In the genomic region with DNA sequence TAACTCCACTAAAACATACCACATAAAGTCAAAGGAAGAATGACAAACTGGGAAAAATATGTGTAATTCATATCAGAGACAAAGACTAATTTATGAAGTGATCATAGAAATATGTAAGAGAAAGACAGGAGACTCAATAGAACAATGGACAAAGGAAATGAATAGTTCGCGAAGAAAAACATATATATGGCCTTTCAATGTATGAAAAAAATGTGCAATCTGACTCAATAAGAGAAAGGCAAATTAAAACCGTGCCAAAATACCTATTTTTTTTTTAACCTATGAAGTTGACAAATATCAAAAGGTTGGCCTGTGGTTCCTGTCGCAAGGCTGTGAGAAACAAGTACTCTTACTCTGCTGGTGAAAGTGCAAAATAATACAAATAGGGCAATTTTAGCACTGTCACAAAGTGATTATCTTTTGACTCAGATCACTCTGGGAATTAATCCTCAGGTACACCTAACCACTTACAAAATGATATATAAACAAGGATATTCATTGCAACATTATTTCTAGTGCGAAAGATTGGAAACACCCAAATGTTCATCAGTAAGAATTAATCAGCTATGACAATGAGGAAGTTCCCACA, we compare ENCODE assay signal across 25 cellular contexts. TPM values are rescaled to one million over a fixed set of nuclear protein-coding genes. Genes with fewer than 3 reads are reported as not detected.
DNase-seq lines count a peak whose midpoint lies in the region; TF ChIP-seq lines count a peak whose summit lies in the region.
"Had no signal": no experiment of that assay in that cellular context is flagged by ENCODE, and none has a peak within 500 bp of the region (broad histone marks: within the 10 kb centered on the region; RNA-seq: fewer than 3 reads in every experiment).

No MANE protein-coding gene starts in this region.

- TF ChIP-seq CTCF in brain microvascular endothelial cell (IDR thresholded peaks at IDR 0.05; ENCODE audit: low read depth, low read length, missing control alignments), result no peak

- H3K27ac ChIP-seq in brain microvascular endothelial cell, result peak overlapping the region; percentile 65
- H3K27ac ChIP-seq in effector memory CD4-positive, alpha-beta T cell (ENCODE audit: insufficient read depth, low read length, poor library complexity, severe bottlenecking), result no peak overlapping the region
- H3K27ac ChIP-seq: body of pancreas, gastrocnemius medialis, SJSA1, testis had no signal

- H3K9me3 ChIP-seq in effector memory CD4-positive, alpha-beta T cell (ENCODE audit: control insufficient read depth, low read length), result no peaks in the 10 kb centered on the region
- H3K9me3 ChIP-seq: body of pancreas, gastrocnemius medialis, SJSA1, testis had no signal

- CTCF ChIA-PET in HEK293T (lab: Yijun Ruan, JAX), result no interaction called here

- H3K36me3 ChIP-seq in brain microvascular endothelial cell (replicated peaks), result no peaks in the 10 kb centered on the region
- no peaks in the 10 kb centered on the region for H3K36me3 ChIP-seq in effector memory CD4-positive, alpha-beta T cell (ENCODE audit: control insufficient read depth, insufficient read depth, low read length)
- H3K36me3 ChIP-seq: gastrocnemius medialis, SJSA1 had no signal

- H3K4me3 ChIP-seq in brain microvascular endothelial cell (ENCODE audit: low read depth, low read length), result no peak overlapping the region
- no peak overlapping the region for H3K4me3 ChIP-seq in effector memory CD4-positive, alpha-beta T cell (ENCODE audit: insufficient read depth, low read depth, low read length, poor library complexity, severe bottlenecking)
- H3K4me3 ChIP-seq: body of pancreas, gastrocnemius medialis, GM23338, SJSA1, testis had no signal

- no peaks in the 10 kb centered on the region for H3K27me3 ChIP-seq in brain microvascular endothelial cell (replicated peaks)
- no peaks in the 10 kb centered on the region for H3K27me3 ChIP-seq in effector memory CD4-positive, alpha-beta T cell (replicated peaks; ENCODE audit: control insufficient read depth, insufficient read depth, low read length, poor library complexity, severe bottlenecking)
- H3K27me3 ChIP-seq: body of pancreas, gastrocnemius medialis, SJSA1, testis had no signal

- H3K4me1 ChIP-seq in effector memory CD4-positive, alpha-beta T cell (ENCODE audit: control insufficient read depth, insufficient read depth, low read length, poor library complexity, severe bottlenecking), result no peaks in the 10 kb centered on the region
- H3K4me1 ChIP-seq: body of pancreas, gastrocnemius medialis, testis had no signal

- DNase-seq in ELR (ENCODE audit: low read depth), result peak; percentile 27
- peak; percentile 61 for DNase-seq in HS-5 (ENCODE audit: low read depth)
- no peak for DNase-seq in brain microvascular endothelial cell
- peak; percentile 65 for DNase-seq in glomerular endothelial cell (ENCODE audit: extremely low read depth, low read depth, low spot score)
- DNase-seq in HEK293T (ENCODE audit: extremely low spot score), result no peak
- DNase-seq in inferior parietal cortex (ENCODE audit: extremely low spot score), result no peak
- DNase-seq in effector memory CD4-positive, alpha-beta T cell, result no peak
- DNase-seq: activated naive CD4-positive, alpha-beta T cell treated with Interleukin-2 at 50 U/mL for 16 hours; activated T-cell treated with anti-CD3 and anti-CD28 coated beads, Interleukin-2, amount 50 U/mL, for 48 hours; body of pancreas; effector CD4-positive, alpha-beta T cell; gastrocnemius medialis; hippocampal formation; mesendoderm; NCI-H1105 treated with DMSO at 0.1 percent for 48 hours; NCI-H2029; NCI-H69; stimulated activated CD4-positive, alpha-beta T cell treated with anti-CD3 and anti-CD28 coated beads, Interleukin-15, amount 100 ng/mL, for 24 hours; stimulated activated naive CD4-positive, alpha-beta T cell treated with Interleukin-2 at 50 U/mL for 16 hours; testis had no signal

- POLR2A ChIA-PET in HEK293T (lab: Yijun Ruan, JAX), result no interaction called here

- in situ Hi-C loops in brain microvascular endothelial cell (cut with HindIII; ENCODE audit: low pct_ligation_motif_present, low sequenced_read_pairs), result no loop called here

TF ChIP-seq in HEK293T, 16 proteins besides CTCF, POLR2A, EP300 and RAD21:
- TF ChIP-seq ARNT (IDR thresholded peaks at IDR 0.05) (no peak), L3MBTL2 (conservative IDR thresholded peaks at IDR 0.05) (no peak), FOXA1 (IDR thresholded peaks at IDR 0.05) (no peak), NFRKB (IDR thresholded peaks at IDR 0.05) (no peak)

RNA-seq across cellular contexts. Expression of a gene that starts 3.7 kb away (rescaled TPM):
- total RNA-seq in glomerular endothelial cell, result 0.12 and 0.44 TPM in 2 replicates
- total RNA-seq: body of pancreas, GM23338, M059J, progenitor cell of endocrine pancreas, urinary bladder had no signal

Comparison
In these comparisons a context has a peak if more than half of its experiments do, and no peak if none do; other contexts are left out.
1. DNase-seq: peak in ELR (single experiment), HS-5 (single experiment) and glomerular endothelial cell (single experiment); none in brain microvascular endothelial cell (single experiment), HEK293T (single experiment), inferior parietal cortex (single experiment) and effector memory CD4-positive, alpha-beta T cell (0 of 3).